ENCODE assay signal across 19 cellular contexts in the genomic region with DNA sequence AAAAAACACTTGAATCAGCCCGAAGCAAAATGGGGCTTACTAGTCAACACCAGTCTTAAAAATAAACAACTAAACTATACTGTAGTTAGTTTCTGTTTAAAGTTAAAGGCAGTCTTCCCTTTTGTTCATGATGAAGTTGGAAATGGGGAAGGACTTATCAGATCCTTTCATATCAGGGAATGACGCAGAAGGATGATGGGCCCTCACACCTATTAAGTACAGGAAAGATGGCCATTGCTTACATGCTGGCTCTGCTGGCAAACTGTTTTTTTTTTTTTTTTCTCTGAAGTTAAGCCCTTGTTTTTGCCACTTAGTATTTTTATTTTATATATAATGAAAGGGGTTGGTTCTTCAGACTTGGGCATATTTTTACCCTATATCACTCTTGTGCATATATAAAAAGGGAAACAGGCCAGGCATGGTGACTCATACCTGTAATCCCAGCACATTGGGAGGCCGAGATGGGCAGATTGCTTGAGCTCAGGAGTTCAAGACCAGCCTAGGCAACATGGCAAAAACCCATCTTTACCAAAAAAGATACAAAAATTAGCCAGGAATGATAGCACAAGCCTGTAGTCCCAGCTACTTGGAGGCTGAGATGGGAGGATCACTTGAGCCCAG. TPM values are rescaled to one million over a fixed set of nuclear protein-coding genes. Genes with fewer than 3 reads are reported as not detected.
DNase-seq lines count a peak whose midpoint lies in the region; ATAC-seq and TF ChIP-seq lines count a peak whose summit lies in the region.
"Had no signal": no experiment of that assay in that cellular context is flagged by ENCODE, and none has a peak within 500 bp of the region (broad histone marks: within the 10 kb centered on the region; RNA-seq: fewer than 3 reads in every experiment).

No MANE protein-coding gene starts in this region.

- H3K14ac ChIP-seq in neuronal stem cell (ENCODE audit: low read length): no peak overlapping the region

- H4K20me1 ChIP-seq in PC-3 (ENCODE audit: low read length): no peaks in the 10 kb centered on the region

- H2AK5ac ChIP-seq in neuronal stem cell (ENCODE audit: low read depth, low read length): no peak overlapping the region

- no peak overlapping the region for H2BK120ac ChIP-seq in neuronal stem cell (ENCODE audit: low read depth, low read length)

- no peak overlapping the region for H3K4ac ChIP-seq in neuronal stem cell (ENCODE audit: low read length)

- no peaks in the 10 kb centered on the region for H3K9me2 ChIP-seq in PC-3 (replicated peaks; ENCODE audit: low read length)

- ATAC-seq in PC-3 (no peak), thoracic aorta (ENCODE audit: insufficient number of reproducible peaks, low FRiP score, low read depth) (no peak), left colon (no peak), HG02981 (IDR thresholded peaks at IDR 0.05; ENCODE audit: unreplicated experiment) (no peak)
- ATAC-seq: activated CD8-positive, alpha-beta T cell treated with anti-CD3 and anti-CD28 coated beads for 36 hours; activated T-cell treated with anti-CD3 and anti-CD28 coated beads, Interleukin-2, amount 50 U/mL, for 4 hours had no signal

- H3K27me3 ChIP-seq in PC-3 (ENCODE audit: low read length): no peaks in the 10 kb centered on the region
- H3K27me3 ChIP-seq in colonic mucosa: no peaks in the 10 kb centered on the region
- no peaks in the 10 kb centered on the region for H3K27me3 ChIP-seq in neuronal stem cell (ENCODE audit: control insufficient read depth in 3 of 3, insufficient read depth in 3 of 3, low read depth in 1 of 3, low read length in 3 of 3)
- H3K27me3 ChIP-seq in thoracic aorta (replicated peaks; ENCODE audit: insufficient read depth): no peaks in the 10 kb centered on the region

- no peaks in the 10 kb centered on the region for H3K79me1 ChIP-seq in neuronal stem cell (ENCODE audit: low read depth, low read length)

- H4K8ac ChIP-seq in neuronal stem cell (ENCODE audit: low read depth, low read length): no peak overlapping the region

- no peak overlapping the region for H3K18ac ChIP-seq in neuronal stem cell (ENCODE audit: low read length)

- no peaks in the 10 kb centered on the region for H3K9me3 ChIP-seq in PC-3 (ENCODE audit: low read length)
- H3K9me3 ChIP-seq in colonic mucosa: no peaks in the 10 kb centered on the region
- peaks cover 0 to 13% of the 10 kb centered on the region in 2 donors for H3K9me3 ChIP-seq in neuronal stem cell (replicated peaks in 1 of 2; ENCODE audit: control insufficient read depth in 2 of 2, insufficient read depth in 1 of 2, low read depth in 1 of 2, low read length in 2 of 2)
- no peaks in the 10 kb centered on the region for H3K9me3 ChIP-seq in thoracic aorta

- H3K27ac ChIP-seq in PC-3 (ENCODE audit: low read length): no peak overlapping the region
- H3K27ac ChIP-seq in colonic mucosa: peak overlapping the region; percentile 1
- no peak overlapping the region for H3K27ac ChIP-seq in neuronal stem cell (replicated peaks; ENCODE audit: low read length)
- peak overlapping the region; percentile 69 to 83 for H3K27ac ChIP-seq in thoracic aorta
- H3K27ac ChIP-seq: PC-9 had no signal

- peak overlapping the region; percentile 14; the same call in 1 of the 2 replicates for H2AFZ ChIP-seq in PC-3 (ENCODE audit: low read length)
- peak overlapping the region; percentile 51 for H2AFZ ChIP-seq in neuronal stem cell (ENCODE audit: low read length)

- POLR2A ChIA-PET in PC-3 (lab: Charles Lee; ENCODE audit: unreplicated experiment): no interaction called here

- peak; percentile 46 for DNase-seq in PC-3
- no peak for DNase-seq in colonic mucosa
- DNase-seq in neuronal stem cell (ENCODE audit: low spot score): no peak
- no peak for DNase-seq in thoracic aorta (ENCODE audit: low spot score)
- DNase-seq in SKM-1 treated with dmso at 0.1 percent for 144 hours (lab: John Stamatoyannopoulos, UW; ENCODE audit: unreplicated experiment): no peak
- no peak for DNase-seq in left colon
- DNase-seq: activated B cell treated with CpG ODN at 0.5 μM for 24 hours; activated CD8-positive, alpha-beta T cell treated with anti-CD3 and anti-CD28 coated beads for 36 hours; activated naive CD4-positive, alpha-beta T cell treated with anti-CD3 and anti-CD28 coated beads, Interleukin-2, amount 50 U/mL, for 16 hours; activated T-cell treated with anti-CD3 and anti-CD28 coated beads, Interleukin-2, amount 50 U/mL, for 4 hours; CD4-positive, alpha-beta memory T cell; DMS53; NCI-H1436; NCI-H82; retina; stimulated activated naive CD4-positive, alpha-beta T cell treated with Interleukin-2 at 50 U/mL for 16 hours; T-helper 9 cell had no signal

- H3K23ac ChIP-seq in neuronal stem cell (ENCODE audit: low read depth, low read length, poor library complexity): no peak overlapping the region

- H3K4me1 ChIP-seq in PC-3 (ENCODE audit: insufficient read depth, low read length) (peaks cover 9% of the 10 kb centered on the region), colonic mucosa (no peaks in the 10 kb centered on the region), neuronal stem cell (ENCODE audit: control insufficient read depth in 2 of 2, insufficient read depth in 1 of 2, low read depth in 1 of 2, low read length in 2 of 2) (peaks cover 2 to 9% of the 10 kb centered on the region in 2 donors), thoracic aorta (ENCODE audit: control insufficient read depth in 1 of 2, low read depth in 2 of 2) (peaks cover 16 to 28% of the 10 kb centered on the region in 2 donors)

- no peaks in the 10 kb centered on the region for H3K79me2 ChIP-seq in PC-3 (ENCODE audit: low read length)

- no CpG with 5 or more reads among the region's 3 CpGs for WGBS in neuronal stem cell (ENCODE audit: extremely low coverage in 2 of 2, insufficient read length in 2 of 2, insufficient replicate concordance in 1 of 2), 2 donors

- no peak overlapping the region for H2BK5ac ChIP-seq in neuronal stem cell (ENCODE audit: low read length)

- H2BK15ac ChIP-seq in neuronal stem cell (ENCODE audit: low read length): no peak overlapping the region

- H4K91ac ChIP-seq in neuronal stem cell (ENCODE audit: low read depth, low read length, poor library complexity): no peak overlapping the region

- no peak overlapping the region for H3K4me2 ChIP-seq in PC-3 (ENCODE audit: low read length)
- H3K4me2 ChIP-seq in neuronal stem cell (ENCODE audit: insufficient read depth, low read length, poor library complexity, severe bottlenecking): no peak overlapping the region
- H3K4me2 ChIP-seq: PC-9 had no signal

- no peaks in the 10 kb centered on the region for H3F3A ChIP-seq in PC-3 (ENCODE audit: low read length, unreplicated experiment)

- H3K4me3 ChIP-seq in PC-3 (ENCODE audit: low read length): no peak overlapping the region
- no peak overlapping the region for H3K4me3 ChIP-seq in colonic mucosa
- no peak overlapping the region for H3K4me3 ChIP-seq in neuronal stem cell (ENCODE audit: low read length in 2 of 2)
- peak overlapping the region; percentile 33 for H3K4me3 ChIP-seq in thoracic aorta
- H3K4me3 ChIP-seq: PC-9 had no signal

- H3K9ac ChIP-seq in PC-3 (ENCODE audit: low read length): no peak overlapping the region
- no peak overlapping the region for H3K9ac ChIP-seq in colonic mucosa (ENCODE audit: low read depth in 2 of 2, low read length in 2 of 2)
- H3K9ac ChIP-seq in neuronal stem cell (ENCODE audit: low read depth, low read length, poor library complexity): no peak overlapping the region

- CTCF ChIA-PET in PC-3 (lab: Charles Lee): no interaction called here

- TF ChIP-seq CTCF in PC-3 (conservative IDR thresholded peaks at IDR 0.05; ENCODE audit: low read depth, low read length) (no peak), colonic mucosa (IDR thresholded peaks at IDR 0.05) (no peak), thoracic aorta (IDR thresholded peaks at IDR 0.05) (no peak)

- no TSS peak for BruUV-seq in PC-3 (replicated peaks; lab: Mats Ljungman, UMichigan)

- H2BK12ac ChIP-seq in neuronal stem cell (ENCODE audit: low read length): no peak overlapping the region

- intact Hi-C loops in PC-3 (cut with micrococcal nuclease) (no loop called here), colonic mucosa (cut with DNase I) (no loop called here), left colon (cut with DNase I, micrococcal nuclease) (no loop called here)

- no peaks in the 10 kb centered on the region for H3K36me3 ChIP-seq in PC-3 (ENCODE audit: low read depth, low read length)
- no peaks in the 10 kb centered on the region for H3K36me3 ChIP-seq in colonic mucosa
- no peaks in the 10 kb centered on the region for H3K36me3 ChIP-seq in neuronal stem cell (replicated peaks in 1 of 2; ENCODE audit: control insufficient read depth in 2 of 2, insufficient read depth in 2 of 2, low read length in 2 of 2)
- no peaks in the 10 kb centered on the region for H3K36me3 ChIP-seq in thoracic aorta

RNA-seq across cellular contexts. Expression of a gene that starts 16.6 kb away (rescaled TPM):
- total RNA-seq in PC-3 (2014; rRNA removed) (43.4 and 44.4 TPM in 2 replicates), colonic mucosa (10 to 100 TPM; 18.7 to 34.9 TPM), thoracic aorta (10 to 100 TPM; 13.1 to 15.6 TPM), left colon (10 to 100 TPM; 23.8 to 26.1 TPM)
- 23.5 TPM for polyA plus RNA-seq in neuronal stem cell (2013, experiment 1 of 2)
- polyA plus RNA-seq in neuronal stem cell (2013, experiment 2 of 2): 23.4 TPM

Comparison
In these comparisons a context has a peak if more than half of its experiments do, and no peak if none do; other contexts are left out.
1. H3K27ac ChIP-seq: peak in colonic mucosa (single experiment) and thoracic aorta (2 of 2); none in PC-3 (single experiment) and neuronal stem cell (single experiment).